In the genomic region with DNA sequence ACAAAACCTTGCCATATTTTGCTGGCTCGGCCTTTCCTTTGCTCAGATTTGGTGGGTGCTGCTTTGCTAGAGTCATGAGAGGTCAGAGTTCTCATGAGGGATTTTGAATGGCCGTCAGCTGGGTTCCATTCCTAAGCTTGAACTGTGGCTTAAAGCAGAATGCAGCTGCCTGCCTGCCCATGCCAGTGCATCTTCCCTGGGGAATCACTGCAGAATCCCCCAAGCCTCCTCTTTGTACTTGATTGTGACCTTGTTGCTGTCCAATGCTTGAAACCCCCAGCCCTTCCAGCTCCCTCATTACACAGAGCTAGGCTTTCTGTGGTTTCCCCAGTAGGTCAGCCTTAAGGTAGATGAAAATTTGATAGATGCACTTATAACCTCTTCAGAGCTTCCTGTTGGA, we compare ENCODE assay signal across 14 cellular contexts.
"Had no signal": no experiment of that assay in that cellular context is flagged by ENCODE, and none has a peak within 500 bp of the region (broad histone marks: within the 10 kb centered on the region; RNA-seq: fewer than 3 reads in every experiment).

No MANE protein-coding gene starts in this region.

- H3K4me2 ChIP-seq: smooth muscle cell had no signal

- ATAC-seq: activated T-cell treated with anti-CD3 and anti-CD28 coated beads, Interleukin-2, amount 50 U/mL, for 72 hours; gastroesophageal sphincter; naive thymus-derived CD8-positive, alpha-beta T cell had no signal

- H3K27ac Mint-ChIP-seq: activated CD4-positive, alpha-beta memory T cell treated with anti-CD3 and anti-CD28 coated beads for 36 hours; activated naive CD8-positive, alpha-beta T cell treated with anti-CD3 and anti-CD28 coated beads for 36 hours had no signal

- H3K4me3 Mint-ChIP-seq: activated CD4-positive, alpha-beta memory T cell treated with anti-CD3 and anti-CD28 coated beads for 36 hours; activated naive CD8-positive, alpha-beta T cell treated with anti-CD3 and anti-CD28 coated beads for 36 hours; activated T-cell treated with anti-CD3 and anti-CD28 coated beads, Interleukin-2, amount 50 U/mL, for 72 hours; naive thymus-derived CD8-positive, alpha-beta T cell had no signal

- H3K4me3 ChIP-seq: gastroesophageal sphincter, lung, smooth muscle cell, tibial artery, vagina had no signal

- H3K27ac ChIP-seq: brain microvascular endothelial cell, gastroesophageal sphincter, tibial artery, vagina had no signal

- DNase-seq: activated CD4-positive, alpha-beta memory T cell treated with anti-CD3 and anti-CD28 coated beads for 36 hours; activated CD4-positive, CD25-positive, alpha-beta regulatory T cell treated with anti-CD3 and anti-CD28 coated beads, Interleukin-2, amount 50 U/mL, for 72 hours; activated gamma-delta T cell treated with Interleukin-2 at 50 U/mL for 16 hours; activated naive CD8-positive, alpha-beta T cell treated with anti-CD3 and anti-CD28 coated beads for 36 hours; activated T-cell treated with anti-CD3 and anti-CD28 coated beads, Interleukin-2, amount 50 U/mL, for 72 hours; brain microvascular endothelial cell; dermis blood vessel endothelial cell; naive thymus-derived CD8-positive, alpha-beta T cell; posterior cingulate gyrus; tibial artery had no signal

- H3K27me3 Mint-ChIP-seq: activated CD4-positive, alpha-beta memory T cell treated with anti-CD3 and anti-CD28 coated beads for 36 hours; activated naive CD8-positive, alpha-beta T cell treated with anti-CD3 and anti-CD28 coated beads for 36 hours; naive thymus-derived CD8-positive, alpha-beta T cell had no signal

- H3K9me3 Mint-ChIP-seq: activated CD4-positive, alpha-beta memory T cell treated with anti-CD3 and anti-CD28 coated beads for 36 hours; activated naive CD8-positive, alpha-beta T cell treated with anti-CD3 and anti-CD28 coated beads for 36 hours; activated T-cell treated with anti-CD3 and anti-CD28 coated beads, Interleukin-2, amount 50 U/mL, for 72 hours; naive thymus-derived CD8-positive, alpha-beta T cell had no signal

- H3K36me3 ChIP-seq: brain microvascular endothelial cell, vagina had no signal

- H3K9me3 ChIP-seq: gastroesophageal sphincter, tibial artery, vagina had no signal

- H3K27me3 ChIP-seq: brain microvascular endothelial cell, gastroesophageal sphincter, tibial artery, vagina had no signal
